11 cellular contexts compared by ENCODE assay signal in the genomic region with DNA sequence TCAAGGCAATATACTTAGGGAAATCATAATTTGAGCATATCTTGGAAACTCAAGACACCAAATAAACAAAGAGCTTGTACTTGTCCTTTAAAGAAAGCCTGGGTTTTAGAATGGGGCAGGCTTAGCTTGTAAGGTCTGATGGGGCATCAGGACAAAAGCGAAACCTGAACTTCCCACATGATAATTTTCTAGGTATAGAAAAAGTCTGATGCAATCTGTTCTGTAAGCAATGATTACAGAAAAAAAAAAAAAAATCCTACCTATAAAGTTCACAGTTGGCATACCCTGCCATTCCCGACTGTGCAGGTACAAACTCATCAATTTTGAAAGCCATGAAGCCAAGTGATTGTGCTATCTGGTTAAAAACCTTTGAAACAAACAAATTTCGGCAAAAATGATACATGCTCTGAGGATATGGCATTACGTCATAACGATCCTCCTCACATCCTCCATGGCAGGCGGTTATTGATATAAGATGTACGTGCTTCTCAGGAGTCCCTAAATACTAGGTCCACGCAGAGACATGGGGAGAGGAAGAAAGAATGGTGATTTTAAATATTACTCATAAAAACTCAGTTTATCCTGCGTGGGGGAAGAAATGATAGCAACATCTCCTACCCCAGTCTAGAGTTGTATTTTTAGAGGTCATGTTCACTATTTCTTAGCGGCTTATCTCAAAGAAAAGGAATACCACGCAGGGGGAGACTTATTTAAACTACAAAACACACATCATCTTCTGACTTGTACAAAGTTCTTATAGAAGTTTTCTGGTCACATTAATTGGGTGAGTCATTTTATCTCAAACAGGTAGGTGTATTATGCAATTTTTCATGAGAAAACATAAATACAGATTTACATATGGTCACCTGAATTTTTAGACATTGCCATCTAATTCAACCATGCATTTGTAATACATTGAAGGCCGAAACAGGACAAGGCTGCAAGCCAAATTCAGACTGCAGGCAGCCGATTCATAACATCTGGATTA. TPM values are rescaled to one million over a fixed set of nuclear protein-coding genes. Genes with fewer than 3 reads are reported as not detected.
A peak's percentile ranks its signal among the peaks of the same experiment; 100 is the strongest.
DNase-seq lines count a peak whose midpoint lies in the region; FAIRE-seq and TF ChIP-seq lines count a peak whose summit lies in the region.
"Had no signal": no experiment of that assay in that cellular context is flagged by ENCODE, and none has a peak within 500 bp of the region (broad histone marks: within the 10 kb centered on the region; RNA-seq: fewer than 3 reads in every experiment).

No MANE protein-coding gene starts in this region.

- H3K36me3 ChIP-seq in keratinocyte (ENCODE audit: control insufficient read depth in 2 of 2, extremely low read depth in 1 of 2, insufficient read depth in 2 of 2, low read length in 2 of 2), result no peaks in the 10 kb centered on the region

- no peak overlapping the region for H3K4me3 Mint-ChIP-seq in HFFc6
- H3K4me3 Mint-ChIP-seq in T-helper 1 cell treated with Interleukin-12 subunit alpha and Interleukin-12 subunit beta and Interleukin-4 antibody, amounts not matched to agents 30 μg/mL and 1 μg/mL, for 36 hours, result peak overlapping the region; percentile 37
- H3K4me3 Mint-ChIP-seq: CD4-positive, alpha-beta T cell had no signal

- peak overlapping the region; percentile 94; the same call in 1 of the 2 replicates for H3K27ac Mint-ChIP-seq in HFFc6
- peak overlapping the region; percentile 83 for H3K27ac Mint-ChIP-seq in T-helper 1 cell treated with Interleukin-12 subunit alpha and Interleukin-12 subunit beta and Interleukin-4 antibody, amounts not matched to agents 30 μg/mL and 1 μg/mL, for 36 hours
- H3K27ac Mint-ChIP-seq: CD4-positive, alpha-beta T cell had no signal

- peak overlapping the region; percentile 23 for H3K27ac ChIP-seq in keratinocyte (ENCODE audit: control insufficient read depth, insufficient read depth, low read length)

- TF ChIP-seq CTCF in HFFc6 (IDR thresholded peaks at IDR 0.05), result no peak
- TF ChIP-seq CTCF in keratinocyte (optimal IDR thresholded peaks at IDR 0.05 in 1 of 3, IDR thresholded peaks at IDR 0.05 in 1 of 3, conservative IDR thresholded peaks at IDR 0.05 in 1 of 3; ENCODE audit: extremely low read depth in 1 of 3, insufficient read depth in 2 of 3, low read length in 3 of 3), result no peak

- H3K9me3 ChIP-seq in keratinocyte (ENCODE audit: control insufficient read depth, low read depth, low read length), result no peaks in the 10 kb centered on the region

- H3K79me2 ChIP-seq in keratinocyte (ENCODE audit: control insufficient read depth, insufficient read depth, low read length), result peaks cover 58% of the 10 kb centered on the region

- H3K9me1 ChIP-seq in keratinocyte (ENCODE audit: control insufficient read depth, extremely low read depth, insufficient read depth, low read length), result no peaks in the 10 kb centered on the region

- FAIRE-seq in GM19239 (lab: Jason Lieb, UNC), result peak; percentile 11
- FAIRE-seq in keratinocyte (lab: Jason Lieb, UNC), result no peak

- H3K9ac ChIP-seq in keratinocyte (ENCODE audit: control insufficient read depth, extremely low read depth, insufficient read depth, low read length), result no peak overlapping the region

- peaks cover 59% of the 10 kb centered on the region for H3K4me1 ChIP-seq in keratinocyte (ENCODE audit: control insufficient read depth, extremely low read depth, insufficient read depth, low read length)

- H4K20me1 ChIP-seq in keratinocyte (ENCODE audit: control insufficient read depth, extremely low read depth, insufficient read depth, low read length), result no peaks in the 10 kb centered on the region

- dilution Hi-C loops in keratinocyte (cut with MboI; ENCODE audit: extremely low pct_ligation_motif_present, low sequenced_read_pairs), result no loop called here

- no peaks in the 10 kb centered on the region for H3K9me3 Mint-ChIP-seq in HFFc6
- peaks cover 3% of the 10 kb centered on the region for H3K9me3 Mint-ChIP-seq in T-helper 1 cell treated with Interleukin-12 subunit alpha and Interleukin-12 subunit beta and Interleukin-4 antibody, amounts not matched to agents 30 μg/mL and 1 μg/mL, for 36 hours
- H3K9me3 Mint-ChIP-seq: CD4-positive, alpha-beta T cell had no signal

- peak overlapping the region; percentile 47 for H3K4me2 ChIP-seq in keratinocyte (ENCODE audit: control insufficient read depth, extremely low read depth, insufficient read depth, low read depth, low read length)

- peaks cover 100% of the 10 kb centered on the region for H3K4me1 Mint-ChIP-seq in HFFc6 (ENCODE audit: low read depth)
- H3K4me1 Mint-ChIP-seq in T-helper 1 cell treated with Interleukin-12 subunit alpha and Interleukin-12 subunit beta and Interleukin-4 antibody, amounts not matched to agents 30 μg/mL and 1 μg/mL, for 36 hours (ENCODE audit: low read depth), result peaks cover 84% of the 10 kb centered on the region

- no peak overlapping the region for H2AFZ ChIP-seq in keratinocyte (ENCODE audit: control insufficient read depth, low read length)

- DNase-seq in GM19239 (ENCODE audit: insufficient read length, low spot score) (no peak), HFFc6 (no peak), keratinocyte (ENCODE audit: low read depth, low spot score) (no peak), amygdala (lab: John Stamatoyannopoulos, UW) (no peak), NCI-H2081 (lab: John Stamatoyannopoulos, UW) (no peak), T1000 (lab: John Stamatoyannopoulos, UW) (no peak), NCI-H82 (lab: John Stamatoyannopoulos, UW) (no peak)
- DNase-seq: activated CD4-positive, alpha-beta T cell treated with anti-CD3 and anti-CD28 coated beads for 4 hours; CD4-positive, alpha-beta T cell; foreskin melanocyte had no signal

- no peaks in the 10 kb centered on the region for H3K27me3 ChIP-seq in keratinocyte (ENCODE audit: control insufficient read depth, extremely low read depth, insufficient read depth, low read length)

- H3K27me3 Mint-ChIP-seq in HFFc6 (ENCODE audit: insufficient read depth), result 0 out of 2 replicates have a peak, but pooled peaks cover 2% of the 10 kb centered on the region
- peaks cover 10% of the 10 kb centered on the region for H3K27me3 Mint-ChIP-seq in T-helper 1 cell treated with Interleukin-12 subunit alpha and Interleukin-12 subunit beta and Interleukin-4 antibody, amounts not matched to agents 30 μg/mL and 1 μg/mL, for 36 hours (ENCODE audit: low read depth)

- H3K4me3 ChIP-seq in keratinocyte (ENCODE audit: control insufficient read depth in 2 of 3, extremely low read depth in 1 of 3, insufficient read depth in 2 of 3, low read depth in 1 of 3, low read length in 3 of 3), result peak overlapping the region in 1 of 3 experiments; percentile 9

- H3K36me3 Mint-ChIP-seq in HFFc6 (ENCODE audit: low read depth), result peaks cover 32% of the 10 kb centered on the region
- peaks cover 36% of the 10 kb centered on the region for H3K36me3 Mint-ChIP-seq in T-helper 1 cell treated with Interleukin-12 subunit alpha and Interleukin-12 subunit beta and Interleukin-4 antibody, amounts not matched to agents 30 μg/mL and 1 μg/mL, for 36 hours (ENCODE audit: low read depth)

RNA-seq across cellular contexts. Expression of gene MB21D2, which starts 27.0 kb away (rescaled TPM):
- total RNA-seq in HFFc6 (2021; fragmentation: NEBNext Ultra II Directional; extraction: Animal tissue kit (Norgen Biotek cat#: 25700)), result 10 to 100 TPM; 17.2 to 20.9 (median 19.5) TPM
- 5.5 to 9.0 TPM (median 8.8 TPM) in 3 replicates for polyA plus RNA-seq in keratinocyte
- polyA plus RNA-seq in keratinocyte (2011; ENCODE audit: low read depth), result 0.84 TPM
- polyA plus RNA-seq in keratinocyte (2011; cell fraction: cytosol; rRNA removed), result 4.5 and 5.8 TPM in 2 replicates
- polyA plus RNA-seq in keratinocyte (2011; cell fraction: nucleus; rRNA removed), result 7.0 and 7.2 TPM in 2 replicates
- polyA plus RNA-seq in keratinocyte (2012; ENCODE audit: low replicate concordance), result 3.7 and 7.1 TPM in 2 replicates
- polyA minus RNA-seq in keratinocyte, result 10.9 to 13.4 TPM (median 12.3 TPM) in 3 replicates
- 7.5 TPM for polyA minus RNA-seq in keratinocyte (2011; cell fraction: cytosol; rRNA and poly(A)+ RNA removed)
- 6.9 and 11.7 TPM in 2 replicates for polyA minus RNA-seq in keratinocyte (2011; cell fraction: nucleus; rRNA and poly(A)+ RNA removed)
